ENCODE assay signal across 17 cellular contexts in genomic region chr10:132590752-132591121, GRCh38. TPM values are rescaled to one million over a fixed set of nuclear protein-coding genes. Genes with fewer than 3 reads are reported as not detected.
A peak's percentile ranks its signal among the peaks of the same experiment; 100 is the strongest.
DNase-seq lines count a peak whose midpoint lies in the region; ATAC-seq and TF ChIP-seq lines count a peak whose summit lies in the region.
"Had no signal": no experiment of that assay in that cellular context is flagged by ENCODE, and none has a peak within 500 bp of the region (broad histone marks: within the 10 kb centered on the region; RNA-seq: fewer than 3 reads in every experiment).

No MANE protein-coding gene starts in this region.

- no peak overlapping the region for H3K4me3 Mint-ChIP-seq in stimulated activated naive CD8-positive, alpha-beta T cell treated with anti-CD3 and anti-CD28 coated beads, Interleukin-15, Interleukin-2, amounts not matched to agents 100 ng/mL and 50 ng/mL, for 24 hours
- no peak overlapping the region for H3K4me3 Mint-ChIP-seq in stimulated activated naive CD8-positive, alpha-beta T cell treated with anti-CD3 and anti-CD28 coated beads, Interleukin-15, amount 100 ng/mL, for 72 hours
- no peak overlapping the region for H3K4me3 Mint-ChIP-seq in activated T-cell treated with anti-CD3 and anti-CD28 coated beads, Interleukin-2, amount 50 U/mL, for 72 hours
- H3K4me3 Mint-ChIP-seq: activated CD4-positive, alpha-beta T cell treated with anti-CD3 and anti-CD28 coated beads, Interleukin-2, amount 10 ng/mL, durations not matched to agents 24 days and 14 days; activated T-helper 17 cell treated with anti-CD3 and anti-CD28 coated beads, Interleukin-2, amount 50 U/mL, for 72 hours; brain; nephron progenitor cell had no signal

- H3K4me3 ChIP-seq in esophagus (ENCODE audit: low read depth in 1 of 2, low read length in 2 of 2) = no peak overlapping the region
- H3K4me3 ChIP-seq in neuronal stem cell (ENCODE audit: low read length in 2 of 2) = no peak overlapping the region
- no peak overlapping the region for H3K4me3 ChIP-seq in lower leg skin (ENCODE audit: low read depth, poor library complexity, severe bottlenecking)
- H3K4me3 ChIP-seq: thyroid gland had no signal

- H3K9me3 ChIP-seq in esophagus (ENCODE audit: control insufficient read depth in 2 of 2, insufficient read depth in 1 of 2, low read depth in 1 of 2, low read length in 1 of 2) = peaks cover 0 to 2% of the 10 kb centered on the region in 2 donors
- peaks cover 2 to 4% of the 10 kb centered on the region in 2 donors for H3K9me3 ChIP-seq in neuronal stem cell (replicated peaks in 1 of 2; ENCODE audit: control insufficient read depth in 2 of 2, insufficient read depth in 1 of 2, low read depth in 1 of 2, low read length in 2 of 2)
- H3K9me3 ChIP-seq: thyroid gland had no signal

- H3K4me1 Mint-ChIP-seq in stimulated activated naive CD8-positive, alpha-beta T cell treated with anti-CD3 and anti-CD28 coated beads, Interleukin-15, Interleukin-2, amounts not matched to agents 100 ng/mL and 50 ng/mL, for 24 hours (ENCODE audit: low read depth) = peaks cover 79% of the 10 kb centered on the region
- H3K4me1 Mint-ChIP-seq in stimulated activated naive CD8-positive, alpha-beta T cell treated with anti-CD3 and anti-CD28 coated beads, Interleukin-15, amount 100 ng/mL, for 72 hours = peaks cover 93% of the 10 kb centered on the region
- H3K4me1 Mint-ChIP-seq in activated T-cell treated with anti-CD3 and anti-CD28 coated beads, Interleukin-2, amount 50 U/mL, for 72 hours (ENCODE audit: low read depth) = peaks cover 83% of the 10 kb centered on the region

- no peak overlapping the region for H4K91ac ChIP-seq in neuronal stem cell (ENCODE audit: low read depth, low read length, poor library complexity)

- peak overlapping the region; percentile 82 for H3K27ac Mint-ChIP-seq in stimulated activated naive CD8-positive, alpha-beta T cell treated with anti-CD3 and anti-CD28 coated beads, Interleukin-15, Interleukin-2, amounts not matched to agents 100 ng/mL and 50 ng/mL, for 24 hours
- no peak overlapping the region for H3K27ac Mint-ChIP-seq in stimulated activated naive CD8-positive, alpha-beta T cell treated with anti-CD3 and anti-CD28 coated beads, Interleukin-15, amount 100 ng/mL, for 72 hours
- no peak overlapping the region for H3K27ac Mint-ChIP-seq in activated T-cell treated with anti-CD3 and anti-CD28 coated beads, Interleukin-2, amount 50 U/mL, for 72 hours
- H3K27ac Mint-ChIP-seq: activated CD4-positive, alpha-beta T cell treated with anti-CD3 and anti-CD28 coated beads, Interleukin-2, amount 10 ng/mL, durations not matched to agents 24 days and 14 days; activated T-helper 17 cell treated with anti-CD3 and anti-CD28 coated beads, Interleukin-2, amount 50 U/mL, for 72 hours; nephron progenitor cell had no signal

- H3K23ac ChIP-seq in neuronal stem cell (ENCODE audit: low read depth, low read length, poor library complexity) = no peak overlapping the region

- H2BK15ac ChIP-seq in neuronal stem cell (ENCODE audit: low read length) = peak overlapping the region; percentile 6

- H3K36me3 Mint-ChIP-seq in stimulated activated naive CD8-positive, alpha-beta T cell treated with anti-CD3 and anti-CD28 coated beads, Interleukin-15, Interleukin-2, amounts not matched to agents 100 ng/mL and 50 ng/mL, for 24 hours (ENCODE audit: low read depth) = peaks cover 3% of the 10 kb centered on the region
- H3K36me3 Mint-ChIP-seq in activated T-cell treated with anti-CD3 and anti-CD28 coated beads, Interleukin-2, amount 50 U/mL, for 72 hours (ENCODE audit: insufficient read depth in 2 of 2) = peaks cover 3 to 4% of the 10 kb centered on the region in 2 donors

- ATAC-seq in stimulated activated naive CD8-positive, alpha-beta T cell treated with anti-CD3 and anti-CD28 coated beads, Interleukin-15, amount 100 ng/mL, for 72 hours = no peak
- ATAC-seq in activated T-cell treated with anti-CD3 and anti-CD28 coated beads, Interleukin-2, amount 50 U/mL, for 72 hours (replicated peaks in 1 of 2) = no peak
- ATAC-seq: activated T-helper 17 cell treated with anti-CD3 and anti-CD28 coated beads, Interleukin-2, amount 50 U/mL, for 72 hours had no signal

- H3K14ac ChIP-seq in neuronal stem cell (ENCODE audit: low read length) = peak overlapping the region; percentile 25

- H3K27me3 ChIP-seq in esophagus (ENCODE audit: control insufficient read depth in 1 of 2, insufficient read depth in 2 of 2, low read length in 2 of 2) (no peaks in the 10 kb centered on the region), neuronal stem cell (ENCODE audit: control insufficient read depth in 3 of 3, insufficient read depth in 3 of 3, low read depth in 1 of 3, low read length in 3 of 3) (no peaks in the 10 kb centered on the region)
- H3K27me3 ChIP-seq: thyroid gland had no signal

- TF ChIP-seq POLR2A in lower leg skin (IDR thresholded peaks at IDR 0.05) = no peak

- H3K27ac ChIP-seq in esophagus (ENCODE audit: low read depth in 2 of 2, low read length in 1 of 2) (peak overlapping the region; percentile 52 to 63), neuronal stem cell (replicated peaks; ENCODE audit: low read length) (no peak overlapping the region)

- no peak for DNase-seq in stimulated activated naive CD8-positive, alpha-beta T cell treated with anti-CD3 and anti-CD28 coated beads, Interleukin-15, amount 100 ng/mL, for 72 hours
- DNase-seq in neuronal stem cell (ENCODE audit: low spot score) (no peak), lower leg skin (ENCODE audit: low spot score in 2 of 2) (no peak), HK-2 (ENCODE audit: unreplicated experiment) (no peak), D341Med (ENCODE audit: low spot score) (no peak)
- DNase-seq in activated T-cell treated with anti-CD3 and anti-CD28 coated beads, Interleukin-2, amount 50 U/mL, for 72 hours = no peak
- DNase-seq: activated CD4-positive, alpha-beta T cell treated with anti-CD3 and anti-CD28 coated beads, Interleukin-2, amount 10 ng/mL, durations not matched to agents 24 days and 14 days; effector CD8-positive, alpha-beta T cell; kidney glomerular epithelial cell; NCI-H1436 treated with DMSO at 0.1 percent for 48 hours; NCI-H446 treated with DMSO at 0.1 percent for 48 hours; nephron progenitor cell had no signal

- no peaks in the 10 kb centered on the region for H3K9me3 Mint-ChIP-seq in stimulated activated naive CD8-positive, alpha-beta T cell treated with anti-CD3 and anti-CD28 coated beads, Interleukin-15, Interleukin-2, amounts not matched to agents 100 ng/mL and 50 ng/mL, for 24 hours
- no peaks in the 10 kb centered on the region for H3K9me3 Mint-ChIP-seq in stimulated activated naive CD8-positive, alpha-beta T cell treated with anti-CD3 and anti-CD28 coated beads, Interleukin-15, amount 100 ng/mL, for 72 hours
- no peaks in the 10 kb centered on the region for H3K9me3 Mint-ChIP-seq in activated T-cell treated with anti-CD3 and anti-CD28 coated beads, Interleukin-2, amount 50 U/mL, for 72 hours
- H3K9me3 Mint-ChIP-seq: activated T-helper 17 cell treated with anti-CD3 and anti-CD28 coated beads, Interleukin-2, amount 50 U/mL, for 72 hours had no signal

- peak overlapping the region; percentile 91 for H2BK12ac ChIP-seq in neuronal stem cell (ENCODE audit: low read length)

- H3K36me3 ChIP-seq in esophagus (ENCODE audit: control insufficient read depth in 2 of 2, insufficient read depth in 2 of 2, low read length in 1 of 2) (peaks cover 0 to 2% of the 10 kb centered on the region in 2 donors), neuronal stem cell (replicated peaks in 1 of 2; ENCODE audit: control insufficient read depth in 2 of 2, insufficient read depth in 2 of 2, low read length in 2 of 2) (no peaks in the 10 kb centered on the region)
- H3K36me3 ChIP-seq: thyroid gland had no signal

- intact Hi-C loops in lower leg skin (cut with DNase I; ENCODE audit: low total_unique reads) = no loop called here

- 68 to 69% methylated on average over 10 of the region's 10 CpGs for WGBS in esophagus, 2 donors
- no CpG with 5 or more reads among the region's 10 CpGs for WGBS in neuronal stem cell (ENCODE audit: extremely low coverage in 2 of 2, insufficient read length in 2 of 2, insufficient replicate concordance in 1 of 2), 2 donors
- WGBS in lower leg skin, 2 donors = 84 to 93% methylated on average over 10 of the region's 10 CpGs

- H2AK5ac ChIP-seq in neuronal stem cell (ENCODE audit: low read depth, low read length) = no peak overlapping the region

- peaks cover 23 to 46% of the 10 kb centered on the region in 2 donors for H3K4me1 ChIP-seq in esophagus (ENCODE audit: control insufficient read depth in 2 of 2, insufficient read depth in 2 of 2, low read length in 1 of 2)
- H3K4me1 ChIP-seq in neuronal stem cell (ENCODE audit: control insufficient read depth in 2 of 2, insufficient read depth in 1 of 2, low read depth in 1 of 2, low read length in 2 of 2) = peaks cover 6 to 11% of the 10 kb centered on the region in 2 donors

- H2BK5ac ChIP-seq in neuronal stem cell (ENCODE audit: low read length) = peak overlapping the region; percentile 19

- H3K27me3 Mint-ChIP-seq in stimulated activated naive CD8-positive, alpha-beta T cell treated with anti-CD3 and anti-CD28 coated beads, Interleukin-15, Interleukin-2, amounts not matched to agents 100 ng/mL and 50 ng/mL, for 24 hours = no peaks in the 10 kb centered on the region
- H3K27me3 Mint-ChIP-seq in stimulated activated naive CD8-positive, alpha-beta T cell treated with anti-CD3 and anti-CD28 coated beads, Interleukin-15, amount 100 ng/mL, for 72 hours = no peaks in the 10 kb centered on the region
- peaks cover 4% of the 10 kb centered on the region for H3K27me3 Mint-ChIP-seq in activated T-cell treated with anti-CD3 and anti-CD28 coated beads, Interleukin-2, amount 50 U/mL, for 72 hours (ENCODE audit: low read depth)
- H3K27me3 Mint-ChIP-seq: activated T-helper 17 cell treated with anti-CD3 and anti-CD28 coated beads, Interleukin-2, amount 50 U/mL, for 72 hours had no signal

- no peak overlapping the region for H2AFZ ChIP-seq in neuronal stem cell (ENCODE audit: low read length)

- H3K79me1 ChIP-seq in neuronal stem cell (ENCODE audit: low read depth, low read length) = peaks cover 12% of the 10 kb centered on the region

- H3K4me2 ChIP-seq in neuronal stem cell (ENCODE audit: insufficient read depth, low read length, poor library complexity, severe bottlenecking) = no peak overlapping the region

- no peak overlapping the region for H3K9ac ChIP-seq in neuronal stem cell (ENCODE audit: low read depth, low read length, poor library complexity)

- no peak overlapping the region for H4K8ac ChIP-seq in neuronal stem cell (ENCODE audit: low read depth, low read length)

- H3K18ac ChIP-seq in neuronal stem cell (ENCODE audit: low read length) = no peak overlapping the region

- TF ChIP-seq CTCF in lower leg skin (IDR thresholded peaks at IDR 0.05) = no peak

- no peak overlapping the region for H3K4ac ChIP-seq in neuronal stem cell (ENCODE audit: low read length)

- H2BK120ac ChIP-seq in neuronal stem cell (ENCODE audit: low read depth, low read length) = peak overlapping the region; percentile 10

RNA-seq across cellular contexts. Expression of gene INPP5A, which starts 53.1 kb away (rescaled TPM):
- 10 to 100 TPM in 1 of 2 donors, 1 to 10 TPM in 1; 9.2 to 12.7 TPM for polyA plus RNA-seq in esophagus
- polyA plus RNA-seq in neuronal stem cell (2013, experiment 1 of 2) = 13.4 TPM
- 13.7 TPM for polyA plus RNA-seq in neuronal stem cell (2013, experiment 2 of 2)
- total RNA-seq in lower leg skin = 10 to 100 TPM; 31.2 to 51.8 (median 41.5) TPM
- total RNA-seq in activated T-cell treated with anti-CD3 and anti-CD28 coated beads, Interleukin-2, amount 50 U/mL, for 72 hours = 10 to 100 TPM; 11.0 to 14.9 TPM
